Comparison of ENCODE assay signal across 8 cellular contexts in genomic region chr7:105268511-105269392, GRCh38.
A peak's percentile ranks its signal among the peaks of the same experiment; 100 is the strongest.
DNase-seq lines count a peak whose midpoint lies in the region; ATAC-seq and TF ChIP-seq lines count a peak whose summit lies in the region.

No MANE protein-coding gene starts in this region.

- WGBS in hepatocyte (ENCODE audit: low lambda C conversion rate, missing lambda C conversion rate): 41% methylated on average over 6 of the region's 6 CpGs

- peaks cover 4% of the 10 kb centered on the region; the same call in 1 of the 2 replicates for H3K4me1 ChIP-seq in BE2C
- H3K4me1 ChIP-seq in hepatocyte (ENCODE audit: insufficient read depth): peaks cover 14% of the 10 kb centered on the region
- H3K4me1 ChIP-seq in skeletal muscle satellite cell (ENCODE audit: control insufficient read depth, insufficient read depth, low read length): peaks cover 26% of the 10 kb centered on the region

- peak; percentile 11 for DNase-seq in BE2C
- DNase-seq in NCI-H460 (ENCODE audit: extremely low read depth, low read depth): peak; percentile 35
- DNase-seq in astrocyte of the spinal cord (ENCODE audit: low read depth, low spot score): peak; percentile 77
- DNase-seq in hepatocyte (ENCODE audit: low spot score): peak; percentile 63
- DNase-seq in GM20000 (ENCODE audit: low spot score): no peak

- TF ChIP-seq CTCF in BE2C (IDR thresholded peaks at IDR 0.05; ENCODE audit: low read depth, low read length) (no peak), astrocyte of the spinal cord (IDR thresholded peaks at IDR 0.05; ENCODE audit: low read depth, low read length) (no peak), hepatocyte (IDR thresholded peaks at IDR 0.05; ENCODE audit: poor library complexity) (no peak), GM20000 (IDR thresholded peaks at IDR 0.05; ENCODE audit: extremely low read depth, missing control alignments) (no peak)

- H3K4me3 ChIP-seq in BE2C (ENCODE audit: low read depth, low read length): peak overlapping the region; percentile 45
- peak overlapping the region; percentile 27 for H3K4me3 ChIP-seq in astrocyte of the spinal cord (ENCODE audit: low read depth, low read length)
- peak overlapping the region; percentile 20 for H3K4me3 ChIP-seq in hepatocyte
- H3K4me3 ChIP-seq in skeletal muscle satellite cell (ENCODE audit: low read length): peak overlapping the region; percentile 66

- H4K20me1 ChIP-seq in hepatocyte (ENCODE audit: insufficient read depth, poor library complexity, severe bottlenecking): no peaks in the 10 kb centered on the region

- in situ Hi-C loops in astrocyte of the spinal cord (cut with HindIII; ENCODE audit: low sequenced_read_pairs): no loop called here

- ATAC-seq in GM18511 (IDR thresholded peaks at IDR 0.05; ENCODE audit: unreplicated experiment): peak; percentile 79
- peak; percentile 82 for ATAC-seq in HG03066 (IDR thresholded peaks at IDR 0.05; ENCODE audit: low read depth, unreplicated experiment)

- H3K27me3 ChIP-seq in BE2C: no peaks in the 10 kb centered on the region
- H3K27me3 ChIP-seq in hepatocyte: no peaks in the 10 kb centered on the region
- no peaks in the 10 kb centered on the region for H3K27me3 ChIP-seq in skeletal muscle satellite cell (ENCODE audit: control insufficient read depth, insufficient read depth, low read length)

- no peaks in the 10 kb centered on the region for H3K9me2 ChIP-seq in hepatocyte (replicated peaks; ENCODE audit: insufficient read depth)

- H3K27ac ChIP-seq in hepatocyte: peak overlapping the region; percentile 77

- H3K4me2 ChIP-seq in hepatocyte: peak overlapping the region; percentile 71
- peak overlapping the region; percentile 82 for H3K4me2 ChIP-seq in skeletal muscle satellite cell (ENCODE audit: low read length)

- H3K9me3 ChIP-seq in BE2C (no peaks in the 10 kb centered on the region), hepatocyte (ENCODE audit: low read depth) (no peaks in the 10 kb centered on the region), skeletal muscle satellite cell (replicated peaks; ENCODE audit: low read length) (no peaks in the 10 kb centered on the region)

- H2AFZ ChIP-seq in hepatocyte: peak overlapping the region; percentile 41

- H3K79me2 ChIP-seq in hepatocyte: peaks cover 75% of the 10 kb centered on the region

- no peaks in the 10 kb centered on the region for H3K36me3 ChIP-seq in BE2C
- no peaks in the 10 kb centered on the region for H3K36me3 ChIP-seq in hepatocyte (replicated peaks; ENCODE audit: insufficient read depth, low read depth)
- H3K36me3 ChIP-seq in skeletal muscle satellite cell (ENCODE audit: insufficient read depth, low read length): no peaks in the 10 kb centered on the region

- H3K9ac ChIP-seq in skeletal muscle satellite cell (ENCODE audit: low read depth, low read length): peak overlapping the region; percentile 79
